1 cellular context compared by ENCODE assay signal in the genomic region with DNA sequence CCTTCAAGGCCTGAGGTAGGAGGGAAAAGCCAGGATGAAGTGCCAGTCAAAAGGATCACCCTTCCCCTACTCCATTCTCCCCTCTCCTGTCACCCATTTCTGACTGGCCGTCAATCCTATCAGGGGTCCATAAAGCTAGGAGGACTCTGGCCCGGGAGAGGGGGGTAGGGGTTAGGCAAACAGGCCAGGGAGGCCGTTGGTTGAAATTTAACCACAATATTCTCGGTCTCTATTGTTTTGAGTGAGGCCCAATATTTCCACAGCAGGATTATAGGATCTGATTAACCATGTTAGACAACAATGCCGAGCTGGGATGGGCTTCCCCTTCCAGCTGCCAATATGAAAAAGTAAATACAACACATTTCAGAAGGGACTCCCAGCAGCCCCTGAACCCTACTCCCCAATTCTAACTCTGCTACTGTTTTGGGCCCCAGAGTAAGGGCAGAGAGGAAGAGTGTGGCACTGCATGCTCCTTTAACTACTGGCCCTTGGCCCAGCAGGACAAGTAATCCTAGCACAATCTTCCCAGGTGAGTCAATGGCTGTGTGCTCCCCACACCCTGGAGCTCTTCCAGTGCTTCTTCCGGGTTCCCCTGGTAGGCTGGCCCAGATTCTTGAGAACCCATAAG.
TF ChIP-seq lines count a peak whose summit lies in the region.

No MANE protein-coding gene starts in this region.

TF ChIP-seq in HepG2, 621 proteins besides CTCF, POLR2A, EP300 and RAD21 (continued from another document and continues in another):
- TF ChIP-seq ZNF142 (CRISPR knock-in tag; IDR thresholded peaks at IDR 0.05): no peak
- 0 out of 2 replicates have a peak, but pooled peaks have one; percentile 41 for TF ChIP-seq ZNF383 (CRISPR knock-in tag; IDR thresholded peaks at IDR 0.05; ENCODE audit: borderline replicate concordance)
- TF ChIP-seq SMARCE1 (IDR thresholded peaks at IDR 0.05; ENCODE audit: borderline replicate concordance): no peak
- TF ChIP-seq ZNF280D (CRISPR knock-in tag; IDR thresholded peaks at IDR 0.05): no peak
- TF ChIP-seq NR2F2 (IDR thresholded peaks at IDR 0.05; ENCODE audit: borderline replicate concordance, low read depth): peak; percentile 88
- no peak for TF ChIP-seq LCORL (IDR thresholded peaks at IDR 0.05)
- peak; percentile 94 for TF ChIP-seq LCORL (CRISPR knock-in tag; IDR thresholded peaks at IDR 0.05)
- TF ChIP-seq, protein P1, sequence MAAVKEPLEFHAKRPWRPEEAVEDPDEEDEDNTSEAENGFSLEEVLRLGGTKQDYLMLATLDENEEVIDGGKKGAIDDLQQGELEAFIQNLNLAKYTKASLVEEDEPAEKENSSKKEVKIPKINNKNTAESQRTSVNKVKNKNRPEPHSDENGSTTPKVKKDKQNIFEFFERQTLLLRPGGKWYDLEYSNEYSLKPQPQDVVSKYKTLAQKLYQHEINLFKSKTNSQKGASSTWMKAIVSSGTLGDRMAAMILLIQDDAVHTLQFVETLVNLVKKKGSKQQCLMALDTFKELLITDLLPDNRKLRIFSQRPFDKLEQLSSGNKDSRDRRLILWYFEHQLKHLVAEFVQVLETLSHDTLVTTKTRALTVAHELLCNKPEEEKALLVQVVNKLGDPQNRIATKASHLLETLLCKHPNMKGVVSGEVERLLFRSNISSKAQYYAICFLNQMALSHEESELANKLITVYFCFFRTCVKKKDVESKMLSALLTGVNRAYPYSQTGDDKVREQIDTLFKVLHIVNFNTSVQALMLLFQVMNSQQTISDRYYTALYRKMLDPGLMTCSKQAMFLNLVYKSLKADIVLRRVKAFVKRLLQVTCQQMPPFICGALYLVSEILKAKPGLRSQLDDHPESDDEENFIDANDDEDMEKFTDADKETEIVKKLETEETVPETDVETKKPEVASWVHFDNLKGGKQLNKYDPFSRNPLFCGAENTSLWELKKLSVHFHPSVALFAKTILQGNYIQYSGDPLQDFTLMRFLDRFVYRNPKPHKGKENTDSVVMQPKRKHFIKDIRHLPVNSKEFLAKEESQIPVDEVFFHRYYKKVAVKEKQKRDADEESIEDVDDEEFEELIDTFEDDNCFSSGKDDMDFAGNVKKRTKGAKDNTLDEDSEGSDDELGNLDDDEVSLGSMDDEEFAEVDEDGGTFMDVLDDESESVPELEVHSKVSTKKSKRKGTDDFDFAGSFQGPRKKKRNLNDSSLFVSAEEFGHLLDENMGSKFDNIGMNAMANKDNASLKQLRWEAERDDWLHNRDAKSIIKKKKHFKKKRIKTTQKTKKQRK (IDR thresholded peaks at IDR 0.05; ENCODE audit: low read length): no peak
- TF ChIP-seq ZNF703 (CRISPR knock-in tag; IDR thresholded peaks at IDR 0.05; ENCODE audit: borderline replicate concordance): peak; percentile 89
- no peak for TF ChIP-seq ETV6 (CRISPR knock-in tag; conservative IDR thresholded peaks at IDR 0.05)
- no peak for TF ChIP-seq CENPX (CRISPR knock-in tag; IDR thresholded peaks at IDR 0.05)
- TF ChIP-seq ZBTB21 (CRISPR knock-in tag; IDR thresholded peaks at IDR 0.05): no peak
- no peak for TF ChIP-seq ZBTB37 (CRISPR knock-in tag; IDR thresholded peaks at IDR 0.05)
- TF ChIP-seq TMF1 (CRISPR knock-in tag; IDR thresholded peaks at IDR 0.05; ENCODE audit: low read depth): peak; percentile 74; the same call in 1 of the 2 replicates
- TF ChIP-seq GMEB2 (CRISPR knock-in tag; IDR thresholded peaks at IDR 0.05; ENCODE audit: low read depth): no peak
- no peak for TF ChIP-seq ZHX1 (CRISPR knock-in tag; IDR thresholded peaks at IDR 0.05; ENCODE audit: low read depth)
- no peak for TF ChIP-seq PAWR (CRISPR knock-in tag; IDR thresholded peaks at IDR 0.05; ENCODE audit: borderline replicate concordance)
- TF ChIP-seq SOX6 (IDR thresholded peaks at IDR 0.05): no peak
- peak; percentile 100 for TF ChIP-seq SOX6 (CRISPR knock-in tag; IDR thresholded peaks at IDR 0.05)
- peak; percentile 99 for TF ChIP-seq ZNF609 (CRISPR knock-in tag; IDR thresholded peaks at IDR 0.05; ENCODE audit: borderline replicate concordance)
- TF ChIP-seq NR3C1 (CRISPR knock-in tag; IDR thresholded peaks at IDR 0.05): no peak
- peak; percentile 94; the same call in 1 of the 2 replicates for TF ChIP-seq MEIS1 (CRISPR knock-in tag; IDR thresholded peaks at IDR 0.05; ENCODE audit: borderline replicate concordance)
- peak; percentile 79 for TF ChIP-seq HOXA3 (CRISPR knock-in tag; IDR thresholded peaks at IDR 0.05)
- TF ChIP-seq NFATC3 (CRISPR knock-in tag; IDR thresholded peaks at IDR 0.05): no peak
